In genomic region chr18:65567372-65567771, GRCh38 we compare ENCODE assay signal across 10 cellular contexts.
DNase-seq lines count a peak whose midpoint lies in the region; ATAC-seq, FAIRE-seq and TF ChIP-seq lines count a peak whose summit lies in the region.
"Had no signal": no experiment of that assay in that cellular context is flagged by ENCODE, and none has a peak within 500 bp of the region (broad histone marks: within the 10 kb centered on the region; RNA-seq: fewer than 3 reads in every experiment).

No MANE protein-coding gene starts in this region.

- H2AFZ ChIP-seq in Loucy (ENCODE audit: low read length), result no peak overlapping the region

- ATAC-seq in HG03280 (IDR thresholded peaks at IDR 0.05; ENCODE audit: unreplicated experiment), result no peak

- H3K79me2 ChIP-seq in Loucy (ENCODE audit: insufficient read depth, low read length), result no peaks in the 10 kb centered on the region

- intact Hi-C loops in kidney (cut with DNase I), result no loop called here

- H3K36me3 ChIP-seq in Loucy (ENCODE audit: insufficient read depth, low read length), result no peaks in the 10 kb centered on the region
- H3K36me3 ChIP-seq in kidney (ENCODE audit: control insufficient read depth in 1 of 2, insufficient read depth in 2 of 2, low read length in 2 of 2), result no peaks in the 10 kb centered on the region
- H3K36me3 ChIP-seq: esophagus muscularis mucosa had no signal

- H4K20me1 ChIP-seq in Loucy (ENCODE audit: insufficient read depth, low read length, poor library complexity, severe bottlenecking), result no peaks in the 10 kb centered on the region

- H3F3A ChIP-seq in Loucy (ENCODE audit: low read depth), result no peaks in the 10 kb centered on the region

- H3K4me1 ChIP-seq in Loucy (ENCODE audit: insufficient read depth, low read length, poor library complexity, severe bottlenecking), result no peaks in the 10 kb centered on the region
- no peaks in the 10 kb centered on the region for H3K4me1 ChIP-seq in kidney (ENCODE audit: control insufficient read depth in 1 of 2, insufficient read depth in 1 of 2, low read depth in 1 of 2, low read length in 2 of 2)
- H3K4me1 ChIP-seq: esophagus muscularis mucosa, testis had no signal

- H3K9me3 ChIP-seq in Loucy (ENCODE audit: insufficient read depth, low read depth, low read length) (no peaks in the 10 kb centered on the region), kidney (ENCODE audit: control insufficient read depth in 1 of 2, low read length in 2 of 2) (no peaks in the 10 kb centered on the region)
- H3K9me3 ChIP-seq: esophagus muscularis mucosa, testis had no signal

- peak; percentile 37 for FAIRE-seq in kidney (lab: Jason Lieb, UNC)

- in situ Hi-C loops in SK-MEL-5 (cut with HindIII; ENCODE audit: low pct_unique_long_range_greater_than_20kb, low sequenced_read_pairs), result no loop called here

- H3K27me3 ChIP-seq in Loucy (ENCODE audit: insufficient read depth, low read length, poor library complexity, severe bottlenecking), result no peaks in the 10 kb centered on the region
- H3K27me3 ChIP-seq: esophagus muscularis mucosa, testis had no signal

- H3K4me3 ChIP-seq in Loucy (ENCODE audit: low read length, poor library complexity, severe bottlenecking) (no peak overlapping the region), kidney (ENCODE audit: low read length in 2 of 2) (no peak overlapping the region)
- H3K4me3 ChIP-seq: esophagus muscularis mucosa, testis had no signal

- H3K4me2 ChIP-seq in Loucy (ENCODE audit: low read depth, low read length, poor library complexity, severe bottlenecking), result no peak overlapping the region

- DNase-seq in DMS 273 (lab: John Stamatoyannopoulos, UW; ENCODE audit: unreplicated experiment), result peak; percentile 78
- peak; percentile 51 for DNase-seq in SK-MEL-5 (ENCODE audit: low read depth, low spot score)
- no peak for DNase-seq in kidney
- no peak for DNase-seq in NK-92 (lab: John Stamatoyannopoulos, UW; ENCODE audit: unreplicated experiment)
- no peak for DNase-seq in GM20000 (ENCODE audit: low spot score)
- DNase-seq in glomerular visceral epithelial cell (ENCODE audit: extremely low spot score), result no peak
- DNase-seq: testis had no signal

- H3K9me2 ChIP-seq in Loucy (replicated peaks; ENCODE audit: low read depth, low read length), result no peaks in the 10 kb centered on the region

- no peak overlapping the region for H3K9ac ChIP-seq in Loucy (ENCODE audit: low read depth, low read length, poor library complexity, severe bottlenecking)
- H3K9ac ChIP-seq in kidney (ENCODE audit: low read length in 2 of 2), result no peak overlapping the region

- no peak overlapping the region for H3K27ac ChIP-seq in kidney (ENCODE audit: low read depth in 2 of 2, low read length in 2 of 2)
- H3K27ac ChIP-seq: esophagus muscularis mucosa, testis had no signal

- TF ChIP-seq CTCF in Loucy (conservative IDR thresholded peaks at IDR 0.05; ENCODE audit: low read length) (peak; percentile 25; the same call in 1 of the 2 replicates), kidney (IDR thresholded peaks at IDR 0.05; ENCODE audit: borderline replicate concordance, extremely low read depth, insufficient read depth) (no peak), GM20000 (IDR thresholded peaks at IDR 0.05; ENCODE audit: extremely low read depth, missing control alignments) (no peak)

Comparison
In these comparisons a context has a peak if more than half of its experiments do, and no peak if none do; other contexts are left out.
1. DNase-seq: peak in DMS 273 (single experiment) and SK-MEL-5 (single experiment); none in kidney (single experiment), NK-92 (single experiment), GM20000 (single experiment) and glomerular visceral epithelial cell (single experiment).